In genomic region chr14:58730793-58731464, GRCh38 we compare ENCODE assay signal across 23 cellular contexts.
DNase-seq lines count a peak whose midpoint lies in the region; ATAC-seq, FAIRE-seq and TF ChIP-seq lines count a peak whose summit lies in the region.
"Had no signal": no experiment of that assay in that cellular context is flagged by ENCODE, and none has a peak within 500 bp of the region (broad histone marks: within the 10 kb centered on the region; RNA-seq: fewer than 3 reads in every experiment).

No MANE protein-coding gene starts in this region.

- H3K27me3 Mint-ChIP-seq in MCF 10A (ENCODE audit: insufficient read depth, unreplicated experiment): peaks cover 67% of the 10 kb centered on the region
- no peaks in the 10 kb centered on the region for H3K27me3 Mint-ChIP-seq in astrocyte (ENCODE audit: low read depth, unreplicated experiment)
- H3K27me3 Mint-ChIP-seq in activated CD4-positive, alpha-beta memory T cell treated with anti-CD3 and anti-CD28 coated beads for 36 hours: peaks cover 8% of the 10 kb centered on the region

- H3K9me3 ChIP-seq in mammary epithelial cell (replicated peaks; ENCODE audit: insufficient read depth, low read length) (no peaks in the 10 kb centered on the region), astrocyte (ENCODE audit: insufficient read depth, low read depth, low read length) (no peaks in the 10 kb centered on the region), left lung (no peaks in the 10 kb centered on the region), aorta (ENCODE audit: control insufficient read depth, low read length) (no peaks in the 10 kb centered on the region), thyroid gland (no peaks in the 10 kb centered on the region)
- H3K9me3 ChIP-seq: testis had no signal

- no peak overlapping the region for H3K9ac ChIP-seq in mammary epithelial cell (ENCODE audit: insufficient read depth, low read length)
- H3K9ac ChIP-seq in astrocyte (ENCODE audit: low read length): peak overlapping the region; percentile 60

- ATAC-seq in left lung (peak; percentile 27), aorta (ENCODE audit: low FRiP score) (no peak)
- ATAC-seq: activated CD4-positive, CD25-positive, alpha-beta regulatory T cell treated with anti-CD3 and anti-CD28 coated beads, Interleukin-2, amount 50 U/mL, for 24 hours; activated CD8-positive, alpha-beta memory T cell treated with anti-CD3 and anti-CD28 coated beads, Interleukin-2, amount 10 ng/mL, durations not matched to agents 7 days and 5 days had no signal

- no peak overlapping the region for H3K27ac Mint-ChIP-seq in MCF 10A (ENCODE audit: low read depth, unreplicated experiment)
- H3K27ac Mint-ChIP-seq in astrocyte (ENCODE audit: unreplicated experiment): peak overlapping the region; percentile 68
- H3K27ac Mint-ChIP-seq in activated CD4-positive, alpha-beta memory T cell treated with anti-CD3 and anti-CD28 coated beads for 36 hours: no peak overlapping the region
- H3K27ac Mint-ChIP-seq: activated CD8-positive, alpha-beta memory T cell treated with anti-CD3 and anti-CD28 coated beads, Interleukin-2, amount 10 ng/mL, durations not matched to agents 7 days and 5 days; nephron progenitor cell; T-helper 2 cell treated with Interferon-gamma antibody and Interleukin-4, amounts not matched to agents 5 μg/mL and 100 μg/mL, for 36 hours had no signal

- H2AFZ ChIP-seq in mammary epithelial cell (ENCODE audit: low read depth, low read length) (no peak overlapping the region), astrocyte (ENCODE audit: low read depth, low read length) (no peak overlapping the region)

- 42% methylated on average over 5 of the region's 5 CpGs for WGBS in mammary epithelial cell (ENCODE audit: low coverage, missing lambda C conversion rate)
- WGBS in aorta, 2 donors: 8 to 12% methylated on average over 5 of the region's 5 CpGs
- WGBS in thyroid gland, 2 donors: 64 to 67% methylated on average over 5 of the region's 5 CpGs

- H3K27me3 ChIP-seq in mammary epithelial cell (ENCODE audit: insufficient read depth, low read length): no peaks in the 10 kb centered on the region
- H3K27me3 ChIP-seq in astrocyte (ENCODE audit: insufficient read depth, low read length): no peaks in the 10 kb centered on the region
- no peaks in the 10 kb centered on the region for H3K27me3 ChIP-seq in left lung
- H3K27me3 ChIP-seq in aorta (ENCODE audit: control insufficient read depth in 1 of 2, insufficient read depth in 2 of 2, low read length in 1 of 2): no peaks in the 10 kb centered on the region
- H3K27me3 ChIP-seq in thyroid gland: no peaks in the 10 kb centered on the region
- H3K27me3 ChIP-seq: testis had no signal

- no peak for FAIRE-seq in astrocyte (lab: Jason Lieb, UNC)

- H3K9me3 Mint-ChIP-seq in MCF 10A (ENCODE audit: unreplicated experiment): no peaks in the 10 kb centered on the region
- no peaks in the 10 kb centered on the region for H3K9me3 Mint-ChIP-seq in astrocyte (ENCODE audit: unreplicated experiment)
- H3K9me3 Mint-ChIP-seq in activated CD4-positive, alpha-beta memory T cell treated with anti-CD3 and anti-CD28 coated beads for 36 hours: no peaks in the 10 kb centered on the region
- H3K9me3 Mint-ChIP-seq: nephron progenitor cell; T-helper 2 cell treated with Interferon-gamma antibody and Interleukin-4, amounts not matched to agents 5 μg/mL and 100 μg/mL, for 36 hours had no signal

- DNase-seq in mammary epithelial cell (no peak), MCF 10A (ENCODE audit: unreplicated experiment) (no peak), astrocyte (ENCODE audit: low read depth) (no peak), left lung (no peak), aorta (no peak), thyroid gland (no peak), NCI-H510A (lab: John Stamatoyannopoulos, UW) (no peak)
- DNase-seq in activated CD4-positive, alpha-beta memory T cell treated with anti-CD3 and anti-CD28 coated beads for 36 hours: no peak
- DNase-seq: 8988T; activated CD8-positive, alpha-beta memory T cell treated with anti-CD3 and anti-CD28 coated beads, Interleukin-2, amount 10 ng/mL, durations not matched to agents 7 days and 5 days; activated gamma-delta T cell treated with Interleukin-2 at 50 U/mL for 16 hours; dorsolateral prefrontal cortex; Karpas-422; left ventricle myocardium superior; NCI-H1417 treated with DMSO at 0.1 percent for 48 hours; NCI-H2227 treated with DMSO at 0.1 percent for 48 hours; nephron progenitor cell; right cardiac atrium; SHP77; testis had no signal

- H3K4me2 ChIP-seq in mammary epithelial cell (ENCODE audit: insufficient read depth, low read depth, low read length) (peak overlapping the region; percentile 50), astrocyte (ENCODE audit: low read length) (peak overlapping the region; percentile 80)

- H3K4me3 Mint-ChIP-seq in MCF 10A (ENCODE audit: unreplicated experiment): no peak overlapping the region
- H3K4me3 Mint-ChIP-seq in astrocyte (ENCODE audit: unreplicated experiment): no peak overlapping the region
- no peak overlapping the region for H3K4me3 Mint-ChIP-seq in activated CD4-positive, alpha-beta memory T cell treated with anti-CD3 and anti-CD28 coated beads for 36 hours
- H3K4me3 Mint-ChIP-seq: activated CD8-positive, alpha-beta memory T cell treated with anti-CD3 and anti-CD28 coated beads, Interleukin-2, amount 10 ng/mL, durations not matched to agents 7 days and 5 days; nephron progenitor cell; T-helper 2 cell treated with Interferon-gamma antibody and Interleukin-4, amounts not matched to agents 5 μg/mL and 100 μg/mL, for 36 hours had no signal

- intact Hi-C loops in mammary epithelial cell (cut with micrococcal nuclease): loop anchor here (10.0 kb wide), 1 partner anchor 1536 kb away; no protein-coding TSS in a partner anchor
- intact Hi-C loops in MCF 10A (cut with micrococcal nuclease): no loop called here
- intact Hi-C loops in left lung (cut with DNase I): no loop called here
- intact Hi-C loops in aorta (cut with DNase I): loop anchor here (5.0 kb wide), 1 partner anchor 94 kb away; the partner anchor contains the start of gene DACT1 (in 2 of the 2)
- intact Hi-C loops in activated CD4-positive, alpha-beta memory T cell treated with anti-CD3 and anti-CD28 coated beads for 36 hours (cut with micrococcal nuclease): loop anchor here (10.0 kb wide), 1 partner anchor 96 kb away; the partner anchor contains the start of gene DACT1
- intact Hi-C loops in thyroid gland (cut with DNase I): no loop called here

- H3K79me2 ChIP-seq in mammary epithelial cell (ENCODE audit: insufficient read depth, low read length) (no peaks in the 10 kb centered on the region), astrocyte (ENCODE audit: insufficient read depth, low read length) (no peaks in the 10 kb centered on the region)

- TF ChIP-seq CTCF in mammary epithelial cell (conservative IDR thresholded peaks at IDR 0.05 in 1 of 2, IDR thresholded peaks at IDR 0.05 in 1 of 2; ENCODE audit: extremely low read depth in 1 of 2, insufficient read depth in 1 of 2, low read depth in 1 of 2, low read length in 2 of 2): no peak
- no peak for TF ChIP-seq CTCF in MCF 10A (IDR thresholded peaks at IDR 0.05; ENCODE audit: unreplicated experiment)
- no peak for TF ChIP-seq CTCF in astrocyte (IDR thresholded peaks at IDR 0.05; ENCODE audit: insufficient read depth, low read depth, low read length)
- no peak for TF ChIP-seq CTCF in left lung (IDR thresholded peaks at IDR 0.05)
- TF ChIP-seq CTCF in thyroid gland (IDR thresholded peaks at IDR 0.05): no peak

- in situ Hi-C loops in mammary epithelial cell (cut with MboI; ENCODE audit: low sequenced_read_pairs in 2 of 2): no loop called here

- CTCF ChIA-PET in mammary epithelial cell (lab: Charles Lee; ENCODE audit: low non-redundant PET) (no interaction called here), MCF 10A (lab: Yijun Ruan, JAX) (interaction anchor here (0.6 to 0.8 kb wide), 3 partner anchors 49 to 212 kb away, joined by 3 read pairs; no protein-coding TSS in a partner anchor)
- CTCF ChIA-PET in activated CD4-positive, alpha-beta memory T cell treated with anti-CD3 and anti-CD28 coated beads for 36 hours (lab: Charles Lee): no interaction called here

- H3K27ac ChIP-seq in mammary epithelial cell (ENCODE audit: insufficient read depth, low read depth, low read length) (peak overlapping the region; percentile 58), astrocyte (ENCODE audit: low read depth, low read length) (peak overlapping the region; percentile 93), left lung (peak overlapping the region in 1 of 2 donors; percentile 28), aorta (ENCODE audit: low read depth in 1 of 2, low read length in 2 of 2) (peak overlapping the region; percentile 28 to 63), thyroid gland (no peak overlapping the region)
- H3K27ac ChIP-seq: dorsolateral prefrontal cortex, HL-60, testis had no signal

- H3K36me3 ChIP-seq in mammary epithelial cell (ENCODE audit: insufficient read depth, low read length): no peaks in the 10 kb centered on the region
- no peaks in the 10 kb centered on the region for H3K36me3 ChIP-seq in astrocyte (ENCODE audit: insufficient read depth, low read length)
- H3K36me3 ChIP-seq in left lung: no peaks in the 10 kb centered on the region
- H3K36me3 ChIP-seq in aorta (ENCODE audit: control insufficient read depth in 1 of 2, insufficient read depth in 2 of 2, low read length in 1 of 2): no peaks in the 10 kb centered on the region
- no peaks in the 10 kb centered on the region for H3K36me3 ChIP-seq in thyroid gland

- peaks cover 16% of the 10 kb centered on the region for H3K4me1 Mint-ChIP-seq in MCF 10A (ENCODE audit: insufficient read depth, unreplicated experiment)
- H3K4me1 Mint-ChIP-seq in astrocyte (ENCODE audit: low read depth, unreplicated experiment): peaks cover 36% of the 10 kb centered on the region
- H3K4me1 Mint-ChIP-seq in activated CD4-positive, alpha-beta memory T cell treated with anti-CD3 and anti-CD28 coated beads for 36 hours (ENCODE audit: low read depth): peaks cover 18% of the 10 kb centered on the region
- H3K4me1 Mint-ChIP-seq: activated CD8-positive, alpha-beta memory T cell treated with anti-CD3 and anti-CD28 coated beads, Interleukin-2, amount 10 ng/mL, durations not matched to agents 7 days and 5 days had no signal

- TF ChIP-seq POLR2A in thyroid gland (IDR thresholded peaks at IDR 0.05): no peak

- dilution Hi-C loops in mammary epithelial cell (cut with HindIII; ENCODE audit: low sequenced_read_pairs): no loop called here

- H4K20me1 ChIP-seq in mammary epithelial cell (ENCODE audit: insufficient read depth, low read length): no peaks in the 10 kb centered on the region
- no peaks in the 10 kb centered on the region for H4K20me1 ChIP-seq in astrocyte (ENCODE audit: insufficient read depth, low read length)

- H3K36me3 Mint-ChIP-seq in MCF 10A (ENCODE audit: insufficient read depth, unreplicated experiment) (no peaks in the 10 kb centered on the region), astrocyte (ENCODE audit: low read depth, unreplicated experiment) (no peaks in the 10 kb centered on the region)
- no peaks in the 10 kb centered on the region for H3K36me3 Mint-ChIP-seq in activated CD4-positive, alpha-beta memory T cell treated with anti-CD3 and anti-CD28 coated beads for 36 hours
- H3K36me3 Mint-ChIP-seq: activated CD8-positive, alpha-beta memory T cell treated with anti-CD3 and anti-CD28 coated beads, Interleukin-2, amount 10 ng/mL, durations not matched to agents 7 days and 5 days had no signal

- POLR2A ChIA-PET in MCF 10A (lab: Yijun Ruan, JAX): interaction anchor here (0.6 to 1.9 kb wide), 3 partner anchors 22 to 678 kb away, joined by 3 to 8 read pairs (median 3); no protein-coding TSS in a partner anchor
- POLR2A ChIA-PET in activated CD4-positive, alpha-beta memory T cell treated with anti-CD3 and anti-CD28 coated beads for 36 hours (lab: Charles Lee): no interaction called here

- BruUV-seq in mammary epithelial cell (replicated peaks; lab: Mats Ljungman, UMichigan) (no TSS peak), MCF 10A (replicated peaks; lab: Mats Ljungman, UMichigan) (no TSS peak)

- H3K4me1 ChIP-seq in mammary epithelial cell (ENCODE audit: insufficient read depth, low read length): peaks cover 25% of the 10 kb centered on the region
- peaks cover 19% of the 10 kb centered on the region for H3K4me1 ChIP-seq in astrocyte (ENCODE audit: insufficient read depth, low read length)
- peaks cover 0 to 4% of the 10 kb centered on the region in 2 donors for H3K4me1 ChIP-seq in left lung
- H3K4me1 ChIP-seq in aorta (ENCODE audit: control insufficient read depth in 1 of 2, insufficient read depth in 2 of 2, low read length in 2 of 2): peaks cover 0 to 2% of the 10 kb centered on the region in 2 donors
- peaks cover 0 to 7% of the 10 kb centered on the region in 2 donors for H3K4me1 ChIP-seq in thyroid gland
- H3K4me1 ChIP-seq: testis had no signal

- H3K4me3 ChIP-seq in mammary epithelial cell (replicated peaks in 1 of 3; ENCODE audit: insufficient read depth in 1 of 3, low read depth in 2 of 3, low read length in 3 of 3) (no peak overlapping the region), astrocyte (ENCODE audit: insufficient read depth, low read depth, low read length) (no peak overlapping the region), left lung (no peak overlapping the region), aorta (ENCODE audit: low read length in 2 of 2) (no peak overlapping the region), thyroid gland (replicated peaks in 1 of 3) (no peak overlapping the region)
- H3K4me3 ChIP-seq: dorsolateral prefrontal cortex, testis had no signal

Comparison
In these comparisons a context has a peak if more than half of its experiments do, and no peak if none do; other contexts are left out.
1. intact Hi-C loops: an anchor here in mammary epithelial cell (10.0 kb wide), aorta (5.0 kb wide) and activated CD4-positive, alpha-beta memory T cell treated with anti-CD3 and anti-CD28 coated beads for 36 hours (10.0 kb wide); none called in MCF 10A, left lung and thyroid gland.
2. H3K27ac ChIP-seq: peak in mammary epithelial cell (single experiment), astrocyte (single experiment) and aorta (2 of 2); none in thyroid gland (0 of 3).